ENCODE assay signal across 14 cellular contexts in the genomic region with DNA sequence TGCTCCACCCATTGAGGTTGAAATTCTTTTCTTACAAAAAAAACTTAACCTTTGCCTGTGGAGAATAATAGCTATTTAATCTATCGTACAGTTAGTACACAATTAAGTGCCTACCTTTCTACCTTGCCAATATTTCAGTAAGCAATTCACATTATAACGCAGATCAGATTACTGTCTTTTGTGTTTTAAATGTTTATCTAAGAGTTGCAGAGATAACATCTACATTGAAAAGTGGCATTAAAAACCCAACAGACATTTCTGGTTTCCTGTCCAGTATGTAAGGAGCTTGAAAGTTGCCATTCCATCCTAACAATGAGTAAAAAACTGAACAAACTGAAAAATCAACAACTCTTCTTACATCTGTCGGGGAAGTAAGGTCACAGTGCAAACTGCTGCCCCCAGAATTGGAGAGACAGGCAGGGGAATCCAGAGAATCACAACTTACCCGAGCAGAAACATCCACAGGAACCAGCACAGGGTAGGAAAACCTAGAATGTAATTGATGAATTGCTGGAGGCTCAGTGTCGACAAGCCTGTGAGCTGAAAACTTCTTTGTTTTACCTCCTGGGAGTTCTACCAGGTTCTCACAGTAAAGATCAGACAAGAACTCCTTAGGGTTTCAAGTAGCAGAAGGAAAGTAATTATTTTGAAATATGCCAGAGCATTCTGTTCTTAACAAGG. TPM values are rescaled to one million over a fixed set of nuclear protein-coding genes. Genes with fewer than 3 reads are reported as not detected.
A peak's percentile ranks its signal among the peaks of the same experiment; 100 is the strongest.
DNase-seq lines count a peak whose midpoint lies in the region; ATAC-seq lines count a peak whose summit lies in the region.
"Had no signal": no experiment of that assay in that cellular context is flagged by ENCODE, and none has a peak within 500 bp of the region (broad histone marks: within the 10 kb centered on the region; RNA-seq: fewer than 3 reads in every experiment).

No MANE protein-coding gene starts in this region.

- H3K9me3 ChIP-seq in mesodermal cell (ENCODE audit: control insufficient read depth, low read length) = no peaks in the 10 kb centered on the region
- H3K9me3 ChIP-seq: BLaER1, thyroid gland had no signal

- peaks cover 4% of the 10 kb centered on the region for H3K36me3 Mint-ChIP-seq in activated T-helper 2 cell treated with anti-CD3 and anti-CD28 coated beads, Interferon-gamma antibody, Interleukin-2, Interleukin-4, amounts not matched to agents 10 μg/mL and 5 μg/mL and 100 μg/mL, durations not matched to agents 14 hours and 24 hours and 36 hours (ENCODE audit: low read depth)
- peaks cover 5% of the 10 kb centered on the region for H3K36me3 Mint-ChIP-seq in stimulated activated memory B cell treated with anti-CD40 and anti-IgM and Interleukin-4, amounts not matched to agents 10 μg/mL and 1 μg/mL and 100 μg/mL, for 72 hours

- no peak overlapping the region for H3K4me3 ChIP-seq in mesodermal cell (ENCODE audit: extremely low read depth, insufficient read depth, low read length, poor library complexity, severe bottlenecking)
- H3K4me3 ChIP-seq: BLaER1, thyroid gland had no signal

- peaks cover 3% of the 10 kb centered on the region for H3K4me1 ChIP-seq in mesodermal cell (ENCODE audit: control insufficient read depth, insufficient read depth, low read length, poor library complexity, severe bottlenecking)
- H3K4me1 ChIP-seq: BLaER1, thyroid gland had no signal

- H3K27ac Mint-ChIP-seq in activated T-helper 2 cell treated with anti-CD3 and anti-CD28 coated beads, Interferon-gamma antibody, Interleukin-2, Interleukin-4, amounts not matched to agents 10 μg/mL and 5 μg/mL and 100 μg/mL, durations not matched to agents 14 hours and 24 hours and 36 hours = peak overlapping the region; percentile 72
- no peak overlapping the region for H3K27ac Mint-ChIP-seq in stimulated activated memory B cell treated with anti-CD40 and anti-IgM and Interleukin-4, amounts not matched to agents 10 μg/mL and 1 μg/mL and 100 μg/mL, for 72 hours
- H3K27ac Mint-ChIP-seq: activated naive CD8-positive, alpha-beta T cell treated with anti-CD3 and anti-CD28 coated beads, Interleukin-2, amount 50 U/mL, for 24 hours had no signal

- H3K27me3 Mint-ChIP-seq in activated T-helper 2 cell treated with anti-CD3 and anti-CD28 coated beads, Interferon-gamma antibody, Interleukin-2, Interleukin-4, amounts not matched to agents 10 μg/mL and 5 μg/mL and 100 μg/mL, durations not matched to agents 14 hours and 24 hours and 36 hours (ENCODE audit: low read depth) = peaks cover 8% of the 10 kb centered on the region
- no peaks in the 10 kb centered on the region for H3K27me3 Mint-ChIP-seq in stimulated activated memory B cell treated with anti-CD40 and anti-IgM and Interleukin-4, amounts not matched to agents 10 μg/mL and 1 μg/mL and 100 μg/mL, for 72 hours

- no peaks in the 10 kb centered on the region for H3K36me3 ChIP-seq in mesodermal cell (ENCODE audit: control insufficient read depth, insufficient read depth, low read length)
- H3K36me3 ChIP-seq: BLaER1, thyroid gland had no signal

- peak overlapping the region; percentile 45 for H3K27ac ChIP-seq in mesodermal cell (ENCODE audit: low read depth, low read length, severe bottlenecking)
- H3K27ac ChIP-seq: BLaER1, thyroid gland had no signal

- peaks cover 10% of the 10 kb centered on the region for H3K9me3 Mint-ChIP-seq in activated T-helper 2 cell treated with anti-CD3 and anti-CD28 coated beads, Interferon-gamma antibody, Interleukin-2, Interleukin-4, amounts not matched to agents 10 μg/mL and 5 μg/mL and 100 μg/mL, durations not matched to agents 14 hours and 24 hours and 36 hours
- peaks cover 5% of the 10 kb centered on the region for H3K9me3 Mint-ChIP-seq in stimulated activated memory B cell treated with anti-CD40 and anti-IgM and Interleukin-4, amounts not matched to agents 10 μg/mL and 1 μg/mL and 100 μg/mL, for 72 hours

- DNase-seq in DMS79 treated with DMSO at 0.1 percent for 48 hours (lab: John Stamatoyannopoulos, UW) = peak; percentile 3
- DNase-seq in NCI-H146 (lab: John Stamatoyannopoulos, UW) = peak; percentile 16
- DNase-seq in activated T-helper 2 cell treated with anti-CD3 and anti-CD28 coated beads, Interferon-gamma antibody, Interleukin-2, Interleukin-4, amounts not matched to agents 10 μg/mL and 5 μg/mL and 100 μg/mL, durations not matched to agents 14 hours and 24 hours and 36 hours (ENCODE audit: low spot score) = no peak
- DNase-seq: activated naive CD8-positive, alpha-beta T cell treated with anti-CD3 and anti-CD28 coated beads, Interleukin-2, amount 50 U/mL, for 24 hours; DND-41; left colon; retina; thyroid gland had no signal

- 33% methylated on average over 1 of the region's 5 CpGs; no CpG with 5 or more reads in 1 of the 2 experiments for WGBS in mesodermal cell (ENCODE audit: insufficient coverage in 2 of 2), 2 experiments

- peaks cover 18% of the 10 kb centered on the region for H3K4me1 Mint-ChIP-seq in activated T-helper 2 cell treated with anti-CD3 and anti-CD28 coated beads, Interferon-gamma antibody, Interleukin-2, Interleukin-4, amounts not matched to agents 10 μg/mL and 5 μg/mL and 100 μg/mL, durations not matched to agents 14 hours and 24 hours and 36 hours (ENCODE audit: low read depth)
- H3K4me1 Mint-ChIP-seq in stimulated activated memory B cell treated with anti-CD40 and anti-IgM and Interleukin-4, amounts not matched to agents 10 μg/mL and 1 μg/mL and 100 μg/mL, for 72 hours = no peaks in the 10 kb centered on the region

- ATAC-seq in GM21381 (IDR thresholded peaks at IDR 0.05; ENCODE audit: unreplicated experiment) (no peak), HG03025 (IDR thresholded peaks at IDR 0.05; ENCODE audit: low FRiP score, unreplicated experiment) (no peak), HG03457 (IDR thresholded peaks at IDR 0.05; ENCODE audit: unreplicated experiment) (no peak)
- ATAC-seq in stimulated activated memory B cell treated with anti-CD40 and anti-IgM and Interleukin-4, amounts not matched to agents 10 μg/mL and 1 μg/mL and 100 μg/mL, for 72 hours = no peak
- ATAC-seq: activated naive CD8-positive, alpha-beta T cell treated with anti-CD3 and anti-CD28 coated beads, Interleukin-2, amount 50 U/mL, for 24 hours; left colon had no signal

- H3K4me3 Mint-ChIP-seq in activated T-helper 2 cell treated with anti-CD3 and anti-CD28 coated beads, Interferon-gamma antibody, Interleukin-2, Interleukin-4, amounts not matched to agents 10 μg/mL and 5 μg/mL and 100 μg/mL, durations not matched to agents 14 hours and 24 hours and 36 hours (ENCODE audit: low read depth) = no peak overlapping the region
- no peak overlapping the region for H3K4me3 Mint-ChIP-seq in stimulated activated memory B cell treated with anti-CD40 and anti-IgM and Interleukin-4, amounts not matched to agents 10 μg/mL and 1 μg/mL and 100 μg/mL, for 72 hours
- H3K4me3 Mint-ChIP-seq: activated naive CD8-positive, alpha-beta T cell treated with anti-CD3 and anti-CD28 coated beads, Interleukin-2, amount 50 U/mL, for 24 hours had no signal

- intact Hi-C loops in activated T-helper 2 cell treated with anti-CD3 and anti-CD28 coated beads, Interferon-gamma antibody, Interleukin-2, Interleukin-4, amounts not matched to agents 10 μg/mL and 5 μg/mL and 100 μg/mL, durations not matched to agents 14 hours and 24 hours and 36 hours (cut with micrococcal nuclease) = no loop called here

RNA-seq across cellular contexts. Expression of a gene that starts 27.3 kb away (rescaled TPM):
- 101 and 102 TPM in 2 replicates for total RNA-seq in activated T-helper 2 cell treated with anti-CD3 and anti-CD28 coated beads, Interferon-gamma antibody, Interleukin-2, Interleukin-4, amounts not matched to agents 10 μg/mL and 5 μg/mL and 100 μg/mL, durations not matched to agents 14 hours and 24 hours and 36 hours
- polyA plus RNA-seq in mesodermal cell (2013, experiment 1 of 2) = 46.7 TPM
- polyA plus RNA-seq in mesodermal cell (2013, experiment 2 of 2) = 50.8 TPM
